In the genomic region with DNA sequence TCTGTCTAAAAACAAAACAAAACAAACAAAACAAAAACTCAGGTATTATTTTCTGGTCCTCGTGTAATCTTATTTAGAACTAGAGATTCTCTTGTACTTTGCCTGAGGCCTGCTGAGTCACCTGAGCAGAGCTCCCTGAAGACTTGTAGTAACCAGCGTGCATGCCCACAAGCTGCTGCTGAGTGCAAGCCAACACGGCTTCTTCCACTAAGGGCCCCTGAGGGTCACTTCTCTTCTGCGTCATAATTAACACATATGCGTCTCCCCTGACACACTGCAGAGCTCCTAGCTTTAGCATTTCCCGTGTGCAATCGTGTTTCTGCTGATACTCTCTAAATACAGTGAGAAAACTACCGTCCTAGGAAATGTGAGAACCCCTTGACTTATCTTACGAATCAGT, we compare ENCODE assay signal across 2 cellular contexts.
TF ChIP-seq lines count a peak whose summit lies in the region.

No MANE protein-coding gene starts in this region.

TF ChIP-seq in GM23338, 12 proteins besides CTCF, POLR2A, EP300 and RAD21 (continues in another document):
- TF ChIP-seq, protein P1, sequence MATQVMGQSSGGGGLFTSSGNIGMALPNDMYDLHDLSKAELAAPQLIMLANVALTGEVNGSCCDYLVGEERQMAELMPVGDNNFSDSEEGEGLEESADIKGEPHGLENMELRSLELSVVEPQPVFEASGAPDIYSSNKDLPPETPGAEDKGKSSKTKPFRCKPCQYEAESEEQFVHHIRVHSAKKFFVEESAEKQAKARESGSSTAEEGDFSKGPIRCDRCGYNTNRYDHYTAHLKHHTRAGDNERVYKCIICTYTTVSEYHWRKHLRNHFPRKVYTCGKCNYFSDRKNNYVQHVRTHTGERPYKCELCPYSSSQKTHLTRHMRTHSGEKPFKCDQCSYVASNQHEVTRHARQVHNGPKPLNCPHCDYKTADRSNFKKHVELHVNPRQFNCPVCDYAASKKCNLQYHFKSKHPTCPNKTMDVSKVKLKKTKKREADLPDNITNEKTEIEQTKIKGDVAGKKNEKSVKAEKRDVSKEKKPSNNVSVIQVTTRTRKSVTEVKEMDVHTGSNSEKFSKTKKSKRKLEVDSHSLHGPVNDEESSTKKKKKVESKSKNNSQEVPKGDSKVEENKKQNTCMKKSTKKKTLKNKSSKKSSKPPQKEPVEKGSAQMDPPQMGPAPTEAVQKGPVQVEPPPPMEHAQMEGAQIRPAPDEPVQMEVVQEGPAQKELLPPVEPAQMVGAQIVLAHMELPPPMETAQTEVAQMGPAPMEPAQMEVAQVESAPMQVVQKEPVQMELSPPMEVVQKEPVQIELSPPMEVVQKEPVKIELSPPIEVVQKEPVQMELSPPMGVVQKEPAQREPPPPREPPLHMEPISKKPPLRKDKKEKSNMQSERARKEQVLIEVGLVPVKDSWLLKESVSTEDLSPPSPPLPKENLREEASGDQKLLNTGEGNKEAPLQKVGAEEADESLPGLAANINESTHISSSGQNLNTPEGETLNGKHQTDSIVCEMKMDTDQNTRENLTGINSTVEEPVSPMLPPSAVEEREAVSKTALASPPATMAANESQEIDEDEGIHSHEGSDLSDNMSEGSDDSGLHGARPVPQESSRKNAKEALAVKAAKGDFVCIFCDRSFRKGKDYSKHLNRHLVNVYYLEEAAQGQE (IDR thresholded peaks at IDR 0.05; ENCODE audit: unreplicated experiment) = no peak
- no peak for TF ChIP-seq ZNF114 (CRISPR knock-in tag; IDR thresholded peaks at IDR 0.05)
- TF ChIP-seq EZH2phosphoT487 (IDR thresholded peaks at IDR 0.05; ENCODE audit: unreplicated experiment) = no peak
- no peak for TF ChIP-seq NANOG (IDR thresholded peaks at IDR 0.05; ENCODE audit: borderline replicate concordance)
- TF ChIP-seq POLR2AphosphoS5 (IDR thresholded peaks at IDR 0.05; ENCODE audit: low read depth) = no peak
- TF ChIP-seq, protein P2, sequence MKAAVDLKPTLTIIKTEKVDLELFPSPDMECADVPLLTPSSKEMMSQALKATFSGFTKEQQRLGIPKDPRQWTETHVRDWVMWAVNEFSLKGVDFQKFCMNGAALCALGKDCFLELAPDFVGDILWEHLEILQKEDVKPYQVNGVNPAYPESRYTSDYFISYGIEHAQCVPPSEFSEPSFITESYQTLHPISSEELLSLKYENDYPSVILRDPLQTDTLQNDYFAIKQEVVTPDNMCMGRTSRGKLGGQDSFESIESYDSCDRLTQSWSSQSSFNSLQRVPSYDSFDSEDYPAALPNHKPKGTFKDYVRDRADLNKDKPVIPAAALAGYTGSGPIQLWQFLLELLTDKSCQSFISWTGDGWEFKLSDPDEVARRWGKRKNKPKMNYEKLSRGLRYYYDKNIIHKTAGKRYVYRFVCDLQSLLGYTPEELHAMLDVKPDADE (IDR thresholded peaks at IDR 0.05) = no peak
- no peak for TF ChIP-seq EZH2 (IDR thresholded peaks at IDR 0.05; ENCODE audit: low read depth, unreplicated experiment)
- TF ChIP-seq CREB1 (CRISPR knock-in tag; IDR thresholded peaks at IDR 0.05; ENCODE audit: low read depth) = no peak
- no peak for TF ChIP-seq JUNB (IDR thresholded peaks at IDR 0.05; ENCODE audit: unreplicated experiment)
- TF ChIP-seq, protein P3, sequence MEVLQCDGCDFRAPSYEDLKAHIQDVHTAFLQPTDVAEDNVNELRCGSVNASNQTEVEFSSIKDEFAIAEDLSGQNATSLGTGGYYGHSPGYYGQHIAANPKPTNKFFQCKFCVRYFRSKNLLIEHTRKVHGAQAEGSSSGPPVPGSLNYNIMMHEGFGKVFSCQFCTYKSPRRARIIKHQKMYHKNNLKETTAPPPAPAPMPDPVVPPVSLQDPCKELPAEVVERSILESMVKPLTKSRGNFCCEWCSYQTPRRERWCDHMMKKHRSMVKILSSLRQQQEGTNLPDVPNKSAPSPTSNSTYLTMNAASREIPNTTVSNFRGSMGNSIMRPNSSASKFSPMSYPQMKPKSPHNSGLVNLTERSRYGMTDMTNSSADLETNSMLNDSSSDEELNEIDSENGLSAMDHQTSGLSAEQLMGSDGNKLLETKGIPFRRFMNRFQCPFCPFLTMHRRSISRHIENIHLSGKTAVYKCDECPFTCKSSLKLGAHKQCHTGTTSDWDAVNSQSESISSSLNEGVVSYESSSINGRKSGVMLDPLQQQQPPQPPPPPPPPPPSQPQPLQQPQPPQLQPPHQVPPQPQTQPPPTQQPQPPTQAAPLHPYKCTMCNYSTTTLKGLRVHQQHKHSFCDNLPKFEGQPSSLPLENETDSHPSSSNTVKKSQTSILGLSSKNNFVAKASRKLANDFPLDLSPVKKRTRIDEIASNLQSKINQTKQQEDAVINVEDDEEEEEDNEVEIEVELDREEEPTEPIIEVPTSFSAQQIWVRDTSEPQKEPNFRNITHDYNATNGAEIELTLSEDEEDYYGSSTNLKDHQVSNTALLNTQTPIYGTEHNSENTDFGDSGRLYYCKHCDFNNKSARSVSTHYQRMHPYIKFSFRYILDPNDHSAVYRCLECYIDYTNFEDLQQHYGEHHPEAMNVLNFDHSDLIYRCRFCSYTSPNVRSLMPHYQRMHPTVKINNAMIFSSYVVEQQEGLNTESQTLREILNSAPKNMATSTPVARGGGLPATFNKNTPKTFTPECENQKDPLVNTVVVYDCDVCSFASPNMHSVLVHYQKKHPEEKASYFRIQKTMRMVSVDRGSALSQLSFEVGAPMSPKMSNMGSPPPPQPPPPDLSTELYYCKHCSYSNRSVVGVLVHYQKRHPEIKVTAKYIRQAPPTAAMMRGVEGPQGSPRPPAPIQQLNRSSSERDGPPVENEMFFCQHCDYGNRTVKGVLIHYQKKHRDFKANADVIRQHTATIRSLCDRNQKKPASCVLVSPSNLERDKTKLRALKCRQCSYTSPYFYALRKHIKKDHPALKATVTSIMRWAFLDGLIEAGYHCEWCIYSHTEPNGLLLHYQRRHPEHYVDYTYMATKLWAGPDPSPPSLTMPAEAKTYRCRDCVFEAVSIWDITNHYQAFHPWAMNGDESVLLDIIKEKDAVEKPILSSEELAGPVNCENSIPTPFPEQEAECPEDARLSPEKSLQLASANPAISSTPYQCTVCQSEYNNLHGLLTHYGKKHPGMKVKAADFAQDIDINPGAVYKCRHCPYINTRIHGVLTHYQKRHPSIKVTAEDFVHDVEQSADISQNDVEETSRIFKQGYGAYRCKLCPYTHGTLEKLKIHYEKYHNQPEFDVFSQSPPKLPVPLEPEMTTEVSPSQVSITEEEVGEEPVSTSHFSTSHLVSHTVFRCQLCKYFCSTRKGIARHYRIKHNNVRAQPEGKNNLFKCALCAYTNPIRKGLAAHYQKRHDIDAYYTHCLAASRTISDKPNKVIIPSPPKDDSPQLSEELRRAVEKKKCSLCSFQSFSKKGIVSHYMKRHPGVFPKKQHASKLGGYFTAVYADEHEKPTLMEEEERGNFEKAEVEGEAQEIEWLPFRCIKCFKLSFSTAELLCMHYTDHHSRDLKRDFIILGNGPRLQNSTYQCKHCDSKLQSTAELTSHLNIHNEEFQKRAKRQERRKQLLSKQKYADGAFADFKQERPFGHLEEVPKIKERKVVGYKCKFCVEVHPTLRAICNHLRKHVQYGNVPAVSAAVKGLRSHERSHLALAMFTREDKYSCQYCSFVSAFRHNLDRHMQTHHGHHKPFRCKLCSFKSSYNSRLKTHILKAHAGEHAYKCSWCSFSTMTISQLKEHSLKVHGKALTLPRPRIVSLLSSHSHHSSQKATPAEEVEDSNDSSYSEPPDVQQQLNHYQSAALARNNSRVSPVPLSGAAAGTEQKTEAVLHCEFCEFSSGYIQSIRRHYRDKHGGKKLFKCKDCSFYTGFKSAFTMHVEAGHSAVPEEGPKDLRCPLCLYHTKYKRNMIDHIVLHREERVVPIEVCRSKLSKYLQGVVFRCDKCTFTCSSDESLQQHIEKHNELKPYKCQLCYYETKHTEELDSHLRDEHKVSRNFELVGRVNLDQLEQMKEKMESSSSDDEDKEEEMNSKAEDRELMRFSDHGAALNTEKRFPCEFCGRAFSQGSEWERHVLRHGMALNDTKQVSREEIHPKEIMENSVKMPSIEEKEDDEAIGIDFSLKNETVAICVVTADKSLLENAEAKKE (CRISPR knock-in tag; IDR thresholded peaks at IDR 0.05) = no peak

TF ChIP-seq in WTC11, 78 proteins besides CTCF, POLR2A, EP300 and RAD21 (continued from another document):
- TF ChIP-seq, protein P4, sequence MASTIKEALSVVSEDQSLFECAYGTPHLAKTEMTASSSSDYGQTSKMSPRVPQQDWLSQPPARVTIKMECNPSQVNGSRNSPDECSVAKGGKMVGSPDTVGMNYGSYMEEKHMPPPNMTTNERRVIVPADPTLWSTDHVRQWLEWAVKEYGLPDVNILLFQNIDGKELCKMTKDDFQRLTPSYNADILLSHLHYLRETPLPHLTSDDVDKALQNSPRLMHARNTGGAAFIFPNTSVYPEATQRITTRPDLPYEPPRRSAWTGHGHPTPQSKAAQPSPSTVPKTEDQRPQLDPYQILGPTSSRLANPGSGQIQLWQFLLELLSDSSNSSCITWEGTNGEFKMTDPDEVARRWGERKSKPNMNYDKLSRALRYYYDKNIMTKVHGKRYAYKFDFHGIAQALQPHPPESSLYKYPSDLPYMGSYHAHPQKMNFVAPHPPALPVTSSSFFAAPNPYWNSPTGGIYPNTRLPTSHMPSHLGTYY (CRISPR knock-in tag; IDR thresholded peaks at IDR 0.05) = no peak
- TF ChIP-seq, protein P5, sequence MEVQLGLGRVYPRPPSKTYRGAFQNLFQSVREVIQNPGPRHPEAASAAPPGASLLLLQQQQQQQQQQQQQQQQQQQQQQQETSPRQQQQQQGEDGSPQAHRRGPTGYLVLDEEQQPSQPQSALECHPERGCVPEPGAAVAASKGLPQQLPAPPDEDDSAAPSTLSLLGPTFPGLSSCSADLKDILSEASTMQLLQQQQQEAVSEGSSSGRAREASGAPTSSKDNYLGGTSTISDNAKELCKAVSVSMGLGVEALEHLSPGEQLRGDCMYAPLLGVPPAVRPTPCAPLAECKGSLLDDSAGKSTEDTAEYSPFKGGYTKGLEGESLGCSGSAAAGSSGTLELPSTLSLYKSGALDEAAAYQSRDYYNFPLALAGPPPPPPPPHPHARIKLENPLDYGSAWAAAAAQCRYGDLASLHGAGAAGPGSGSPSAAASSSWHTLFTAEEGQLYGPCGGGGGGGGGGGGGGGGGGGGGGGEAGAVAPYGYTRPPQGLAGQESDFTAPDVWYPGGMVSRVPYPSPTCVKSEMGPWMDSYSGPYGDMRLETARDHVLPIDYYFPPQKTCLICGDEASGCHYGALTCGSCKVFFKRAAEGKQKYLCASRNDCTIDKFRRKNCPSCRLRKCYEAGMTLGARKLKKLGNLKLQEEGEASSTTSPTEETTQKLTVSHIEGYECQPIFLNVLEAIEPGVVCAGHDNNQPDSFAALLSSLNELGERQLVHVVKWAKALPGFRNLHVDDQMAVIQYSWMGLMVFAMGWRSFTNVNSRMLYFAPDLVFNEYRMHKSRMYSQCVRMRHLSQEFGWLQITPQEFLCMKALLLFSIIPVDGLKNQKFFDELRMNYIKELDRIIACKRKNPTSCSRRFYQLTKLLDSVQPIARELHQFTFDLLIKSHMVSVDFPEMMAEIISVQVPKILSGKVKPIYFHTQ (CRISPR knock-in tag; IDR thresholded peaks at IDR 0.05) = no peak
- TF ChIP-seq PRRX2 (CRISPR knock-in tag; IDR thresholded peaks at IDR 0.05) (no peak), ZNF317 (CRISPR knock-in tag; IDR thresholded peaks at IDR 0.05; ENCODE audit: borderline replicate concordance, low read depth) (no peak), FOXK1 (CRISPR knock-in tag; IDR thresholded peaks at IDR 0.05) (no peak)
